ENCODE assay signal across 1 cellular context in the genomic region with DNA sequence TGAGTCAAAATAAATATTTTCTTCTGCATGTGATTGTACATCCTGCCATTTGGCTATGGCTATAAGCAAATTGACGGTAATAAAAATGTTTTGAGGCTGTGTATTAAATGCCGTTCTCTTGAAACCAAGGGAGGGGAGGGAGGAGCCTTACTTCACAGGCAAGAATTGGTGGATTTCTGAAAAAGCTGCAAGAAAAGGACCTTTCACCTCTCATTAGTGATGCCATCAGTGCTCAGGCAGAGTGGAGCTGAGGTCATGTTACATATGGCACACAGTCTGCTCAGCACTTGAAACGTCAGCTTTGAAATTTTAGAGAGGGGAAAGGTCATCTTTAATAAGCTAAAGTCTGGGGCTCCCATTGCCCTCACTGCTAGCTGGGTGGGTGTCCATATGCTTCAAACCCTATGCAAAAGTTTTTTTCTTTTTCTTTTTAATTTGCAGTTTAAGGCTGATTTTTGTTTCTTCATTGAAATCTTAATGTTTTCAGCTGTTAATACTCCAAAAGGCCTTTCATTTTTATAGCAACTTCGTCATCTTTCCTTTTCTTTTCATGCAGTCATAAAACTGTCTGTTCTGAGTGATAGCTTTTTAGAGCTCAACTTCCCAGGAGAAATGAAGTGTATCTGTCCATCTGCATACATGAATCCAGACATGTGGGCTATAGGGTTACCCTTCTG.
TF ChIP-seq lines count a peak whose summit lies in the region.

No MANE protein-coding gene starts in this region.

TF ChIP-seq in HepG2, 621 proteins besides CTCF, POLR2A, EP300 and RAD21 (continued from another document and continues in another):
- TF ChIP-seq, protein P1, sequence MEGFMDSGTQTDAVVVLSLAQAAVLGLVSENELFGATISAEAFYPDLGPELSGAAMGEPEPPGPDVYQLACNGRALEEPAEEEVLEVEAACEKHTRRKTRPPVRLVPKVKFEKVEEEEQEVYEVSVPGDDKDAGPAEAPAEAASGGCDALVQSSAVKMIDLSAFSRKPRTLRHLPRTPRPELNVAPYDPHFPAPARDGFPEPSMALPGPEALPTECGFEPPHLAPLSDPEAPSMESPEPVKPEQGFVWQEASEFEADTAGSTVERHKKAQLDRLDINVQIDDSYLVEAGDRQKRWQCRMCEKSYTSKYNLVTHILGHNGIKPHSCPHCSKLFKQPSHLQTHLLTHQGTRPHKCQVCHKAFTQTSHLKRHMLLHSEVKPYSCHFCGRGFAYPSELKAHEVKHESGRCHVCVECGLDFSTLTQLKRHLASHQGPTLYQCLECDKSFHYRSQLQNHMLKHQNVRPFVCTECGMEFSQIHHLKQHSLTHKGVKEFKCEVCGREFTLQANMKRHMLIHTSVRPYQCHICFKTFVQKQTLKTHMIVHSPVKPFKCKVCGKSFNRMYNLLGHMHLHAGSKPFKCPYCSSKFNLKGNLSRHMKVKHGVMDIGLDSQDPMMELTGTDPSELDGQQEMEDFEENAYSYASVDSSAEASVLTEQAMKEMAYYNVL (CRISPR knock-in tag; IDR thresholded peaks at IDR 0.05; ENCODE audit: borderline replicate concordance): no peak
- peak; percentile 27; the same call in 1 of the 2 replicates for TF ChIP-seq SALL1 (CRISPR knock-in tag; IDR thresholded peaks at IDR 0.05)
- TF ChIP-seq KDM2A (CRISPR knock-in tag; IDR thresholded peaks at IDR 0.05; ENCODE audit: borderline replicate concordance, low read depth): no peak
- TF ChIP-seq EZH2 (conservative IDR thresholded peaks at IDR 0.05; ENCODE audit: low read depth, low read length): no peak
- no peak for TF ChIP-seq TBP (CRISPR knock-in tag; IDR thresholded peaks at IDR 0.05)
- TF ChIP-seq, protein P2, sequence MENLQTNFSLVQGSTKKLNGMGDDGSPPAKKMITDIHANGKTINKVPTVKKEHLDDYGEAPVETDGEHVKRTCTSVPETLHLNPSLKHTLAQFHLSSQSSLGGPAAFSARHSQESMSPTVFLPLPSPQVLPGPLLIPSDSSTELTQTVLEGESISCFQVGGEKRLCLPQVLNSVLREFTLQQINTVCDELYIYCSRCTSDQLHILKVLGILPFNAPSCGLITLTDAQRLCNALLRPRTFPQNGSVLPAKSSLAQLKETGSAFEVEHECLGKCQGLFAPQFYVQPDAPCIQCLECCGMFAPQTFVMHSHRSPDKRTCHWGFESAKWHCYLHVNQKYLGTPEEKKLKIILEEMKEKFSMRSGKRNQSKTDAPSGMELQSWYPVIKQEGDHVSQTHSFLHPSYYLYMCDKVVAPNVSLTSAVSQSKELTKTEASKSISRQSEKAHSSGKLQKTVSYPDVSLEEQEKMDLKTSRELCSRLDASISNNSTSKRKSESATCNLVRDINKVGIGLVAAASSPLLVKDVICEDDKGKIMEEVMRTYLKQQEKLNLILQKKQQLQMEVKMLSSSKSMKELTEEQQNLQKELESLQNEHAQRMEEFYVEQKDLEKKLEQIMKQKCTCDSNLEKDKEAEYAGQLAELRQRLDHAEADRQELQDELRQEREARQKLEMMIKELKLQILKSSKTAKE (CRISPR knock-in tag; IDR thresholded peaks at IDR 0.05; ENCODE audit: borderline replicate concordance): 0 out of 2 replicates have a peak, but pooled peaks have one; percentile 31
- TF ChIP-seq NR2F2 (IDR thresholded peaks at IDR 0.05; ENCODE audit: borderline replicate concordance, low read depth): no peak
- TF ChIP-seq STAG1 (CRISPR knock-in tag; IDR thresholded peaks at IDR 0.05): no peak
- TF ChIP-seq ZSCAN12 (CRISPR knock-in tag; IDR thresholded peaks at IDR 0.05): no peak
- no peak for TF ChIP-seq FOXK1 (CRISPR knock-in tag; IDR thresholded peaks at IDR 0.05; ENCODE audit: borderline replicate concordance, low read depth)
- TF ChIP-seq NPAS2 (CRISPR knock-in tag; IDR thresholded peaks at IDR 0.05; ENCODE audit: borderline replicate concordance): no peak
- TF ChIP-seq ZNF776 (CRISPR knock-in tag; IDR thresholded peaks at IDR 0.05): no peak
- TF ChIP-seq, protein P3, sequence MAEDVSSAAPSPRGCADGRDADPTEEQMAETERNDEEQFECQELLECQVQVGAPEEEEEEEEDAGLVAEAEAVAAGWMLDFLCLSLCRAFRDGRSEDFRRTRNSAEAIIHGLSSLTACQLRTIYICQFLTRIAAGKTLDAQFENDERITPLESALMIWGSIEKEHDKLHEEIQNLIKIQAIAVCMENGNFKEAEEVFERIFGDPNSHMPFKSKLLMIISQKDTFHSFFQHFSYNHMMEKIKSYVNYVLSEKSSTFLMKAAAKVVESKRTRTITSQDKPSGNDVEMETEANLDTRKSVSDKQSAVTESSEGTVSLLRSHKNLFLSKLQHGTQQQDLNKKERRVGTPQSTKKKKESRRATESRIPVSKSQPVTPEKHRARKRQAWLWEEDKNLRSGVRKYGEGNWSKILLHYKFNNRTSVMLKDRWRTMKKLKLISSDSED (CRISPR knock-in tag; IDR thresholded peaks at IDR 0.05): no peak
- TF ChIP-seq, protein P4, sequence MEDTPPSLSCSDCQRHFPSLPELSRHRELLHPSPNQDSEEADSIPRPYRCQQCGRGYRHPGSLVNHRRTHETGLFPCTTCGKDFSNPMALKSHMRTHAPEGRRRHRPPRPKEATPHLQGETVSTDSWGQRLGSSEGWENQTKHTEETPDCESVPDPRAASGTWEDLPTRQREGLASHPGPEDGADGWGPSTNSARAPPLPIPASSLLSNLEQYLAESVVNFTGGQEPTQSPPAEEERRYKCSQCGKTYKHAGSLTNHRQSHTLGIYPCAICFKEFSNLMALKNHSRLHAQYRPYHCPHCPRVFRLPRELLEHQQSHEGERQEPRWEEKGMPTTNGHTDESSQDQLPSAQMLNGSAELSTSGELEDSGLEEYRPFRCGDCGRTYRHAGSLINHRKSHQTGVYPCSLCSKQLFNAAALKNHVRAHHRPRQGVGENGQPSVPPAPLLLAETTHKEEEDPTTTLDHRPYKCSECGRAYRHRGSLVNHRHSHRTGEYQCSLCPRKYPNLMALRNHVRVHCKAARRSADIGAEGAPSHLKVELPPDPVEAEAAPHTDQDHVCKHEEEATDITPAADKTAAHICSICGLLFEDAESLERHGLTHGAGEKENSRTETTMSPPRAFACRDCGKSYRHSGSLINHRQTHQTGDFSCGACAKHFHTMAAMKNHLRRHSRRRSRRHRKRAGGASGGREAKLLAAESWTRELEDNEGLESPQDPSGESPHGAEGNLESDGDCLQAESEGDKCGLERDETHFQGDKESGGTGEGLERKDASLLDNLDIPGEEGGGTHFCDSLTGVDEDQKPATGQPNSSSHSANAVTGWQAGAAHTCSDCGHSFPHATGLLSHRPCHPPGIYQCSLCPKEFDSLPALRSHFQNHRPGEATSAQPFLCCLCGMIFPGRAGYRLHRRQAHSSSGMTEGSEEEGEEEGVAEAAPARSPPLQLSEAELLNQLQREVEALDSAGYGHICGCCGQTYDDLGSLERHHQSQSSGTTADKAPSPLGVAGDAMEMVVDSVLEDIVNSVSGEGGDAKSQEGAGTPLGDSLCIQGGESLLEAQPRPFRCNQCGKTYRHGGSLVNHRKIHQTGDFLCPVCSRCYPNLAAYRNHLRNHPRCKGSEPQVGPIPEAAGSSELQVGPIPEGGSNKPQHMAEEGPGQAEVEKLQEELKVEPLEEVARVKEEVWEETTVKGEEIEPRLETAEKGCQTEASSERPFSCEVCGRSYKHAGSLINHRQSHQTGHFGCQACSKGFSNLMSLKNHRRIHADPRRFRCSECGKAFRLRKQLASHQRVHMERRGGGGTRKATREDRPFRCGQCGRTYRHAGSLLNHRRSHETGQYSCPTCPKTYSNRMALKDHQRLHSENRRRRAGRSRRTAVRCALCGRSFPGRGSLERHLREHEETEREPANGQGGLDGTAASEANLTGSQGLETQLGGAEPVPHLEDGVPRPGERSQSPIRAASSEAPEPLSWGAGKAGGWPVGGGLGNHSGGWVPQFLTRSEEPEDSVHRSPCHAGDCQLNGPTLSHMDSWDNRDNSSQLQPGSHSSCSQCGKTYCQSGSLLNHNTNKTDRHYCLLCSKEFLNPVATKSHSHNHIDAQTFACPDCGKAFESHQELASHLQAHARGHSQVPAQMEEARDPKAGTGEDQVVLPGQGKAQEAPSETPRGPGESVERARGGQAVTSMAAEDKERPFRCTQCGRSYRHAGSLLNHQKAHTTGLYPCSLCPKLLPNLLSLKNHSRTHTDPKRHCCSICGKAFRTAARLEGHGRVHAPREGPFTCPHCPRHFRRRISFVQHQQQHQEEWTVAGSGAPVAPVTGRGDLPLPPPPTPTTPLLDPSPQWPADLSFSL (CRISPR knock-in tag; IDR thresholded peaks at IDR 0.05): no peak
- no peak for TF ChIP-seq EHMT2 (IDR thresholded peaks at IDR 0.05; ENCODE audit: borderline replicate concordance, low read depth, low read length)
- TF ChIP-seq YEATS4 (CRISPR knock-in tag; IDR thresholded peaks at IDR 0.05; ENCODE audit: borderline replicate concordance): no peak
- TF ChIP-seq ZNF260 (CRISPR knock-in tag; IDR thresholded peaks at IDR 0.05; ENCODE audit: borderline replicate concordance, low read depth): no peak
- no peak for TF ChIP-seq MTA3 (CRISPR knock-in tag; IDR thresholded peaks at IDR 0.05)
- TF ChIP-seq, protein P5, sequence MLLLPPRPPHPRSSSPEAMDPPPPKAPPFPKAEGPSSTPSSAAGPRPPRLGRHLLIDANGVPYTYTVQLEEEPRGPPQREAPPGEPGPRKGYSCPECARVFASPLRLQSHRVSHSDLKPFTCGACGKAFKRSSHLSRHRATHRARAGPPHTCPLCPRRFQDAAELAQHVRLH (CRISPR knock-in tag; IDR thresholded peaks at IDR 0.05; ENCODE audit: borderline replicate concordance, low read depth): no peak
- TF ChIP-seq TAF15 (IDR thresholded peaks at IDR 0.05; ENCODE audit: low read depth, low read length, poor library complexity, severe bottlenecking): no peak
- no peak for TF ChIP-seq CREM (IDR thresholded peaks at IDR 0.05)
- no peak for TF ChIP-seq CREM (CRISPR knock-in tag; IDR thresholded peaks at IDR 0.05)
- TF ChIP-seq, protein P6, sequence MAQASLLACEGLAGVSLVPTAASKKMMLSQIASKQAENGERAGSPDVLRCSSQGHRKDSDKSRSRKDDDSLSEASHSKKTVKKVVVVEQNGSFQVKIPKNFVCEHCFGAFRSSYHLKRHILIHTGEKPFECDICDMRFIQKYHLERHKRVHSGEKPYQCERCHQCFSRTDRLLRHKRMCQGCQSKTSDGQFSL (CRISPR knock-in tag; IDR thresholded peaks at IDR 0.05): no peak
- TF ChIP-seq ZMYM2 (CRISPR knock-in tag; IDR thresholded peaks at IDR 0.05): no peak
- TF ChIP-seq MIER2 (CRISPR knock-in tag; IDR thresholded peaks at IDR 0.05): no peak
- no peak for TF ChIP-seq ZFY (CRISPR knock-in tag; IDR thresholded peaks at IDR 0.05)
- TF ChIP-seq, protein P7, sequence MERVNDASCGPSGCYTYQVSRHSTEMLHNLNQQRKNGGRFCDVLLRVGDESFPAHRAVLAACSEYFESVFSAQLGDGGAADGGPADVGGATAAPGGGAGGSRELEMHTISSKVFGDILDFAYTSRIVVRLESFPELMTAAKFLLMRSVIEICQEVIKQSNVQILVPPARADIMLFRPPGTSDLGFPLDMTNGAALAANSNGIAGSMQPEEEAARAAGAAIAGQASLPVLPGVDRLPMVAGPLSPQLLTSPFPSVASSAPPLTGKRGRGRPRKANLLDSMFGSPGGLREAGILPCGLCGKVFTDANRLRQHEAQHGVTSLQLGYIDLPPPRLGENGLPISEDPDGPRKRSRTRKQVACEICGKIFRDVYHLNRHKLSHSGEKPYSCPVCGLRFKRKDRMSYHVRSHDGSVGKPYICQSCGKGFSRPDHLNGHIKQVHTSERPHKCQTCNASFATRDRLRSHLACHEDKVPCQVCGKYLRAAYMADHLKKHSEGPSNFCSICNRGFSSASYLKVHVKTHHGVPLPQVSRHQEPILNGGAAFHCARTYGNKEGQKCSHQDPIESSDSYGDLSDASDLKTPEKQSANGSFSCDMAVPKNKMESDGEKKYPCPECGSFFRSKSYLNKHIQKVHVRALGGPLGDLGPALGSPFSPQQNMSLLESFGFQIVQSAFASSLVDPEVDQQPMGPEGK (CRISPR knock-in tag; IDR thresholded peaks at IDR 0.05): 0 out of 2 replicates have a peak, but pooled peaks have one; percentile 34
- no peak for TF ChIP-seq ZNF7 (CRISPR knock-in tag; IDR thresholded peaks at IDR 0.05)
- TF ChIP-seq ELF3 (CRISPR knock-in tag; IDR thresholded peaks at IDR 0.05): no peak
- 0 out of 2 replicates have a peak, but pooled peaks have one; percentile 12 for TF ChIP-seq SOX5 (CRISPR knock-in tag; IDR thresholded peaks at IDR 0.05; ENCODE audit: borderline replicate concordance)
- no peak for TF ChIP-seq TOPORS (CRISPR knock-in tag; IDR thresholded peaks at IDR 0.05)
- TF ChIP-seq, protein P8, sequence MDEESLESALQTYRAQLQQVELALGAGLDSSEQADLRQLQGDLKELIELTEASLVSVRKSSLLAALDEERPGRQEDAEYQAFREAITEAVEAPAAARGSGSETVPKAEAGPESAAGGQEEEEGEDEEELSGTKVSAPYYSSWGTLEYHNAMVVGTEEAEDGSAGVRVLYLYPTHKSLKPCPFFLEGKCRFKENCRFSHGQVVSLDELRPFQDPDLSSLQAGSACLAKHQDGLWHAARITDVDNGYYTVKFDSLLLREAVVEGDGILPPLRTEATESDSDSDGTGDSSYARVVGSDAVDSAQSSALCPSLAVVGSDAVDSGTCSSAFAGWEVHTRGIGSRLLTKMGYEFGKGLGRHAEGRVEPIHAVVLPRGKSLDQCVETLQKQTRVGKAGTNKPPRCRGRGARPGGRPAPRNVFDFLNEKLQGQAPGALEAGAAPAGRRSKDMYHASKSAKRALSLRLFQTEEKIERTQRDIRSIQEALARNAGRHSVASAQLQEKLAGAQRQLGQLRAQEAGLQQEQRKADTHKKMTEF (CRISPR knock-in tag; IDR thresholded peaks at IDR 0.05): no peak
- TF ChIP-seq, protein P9, sequence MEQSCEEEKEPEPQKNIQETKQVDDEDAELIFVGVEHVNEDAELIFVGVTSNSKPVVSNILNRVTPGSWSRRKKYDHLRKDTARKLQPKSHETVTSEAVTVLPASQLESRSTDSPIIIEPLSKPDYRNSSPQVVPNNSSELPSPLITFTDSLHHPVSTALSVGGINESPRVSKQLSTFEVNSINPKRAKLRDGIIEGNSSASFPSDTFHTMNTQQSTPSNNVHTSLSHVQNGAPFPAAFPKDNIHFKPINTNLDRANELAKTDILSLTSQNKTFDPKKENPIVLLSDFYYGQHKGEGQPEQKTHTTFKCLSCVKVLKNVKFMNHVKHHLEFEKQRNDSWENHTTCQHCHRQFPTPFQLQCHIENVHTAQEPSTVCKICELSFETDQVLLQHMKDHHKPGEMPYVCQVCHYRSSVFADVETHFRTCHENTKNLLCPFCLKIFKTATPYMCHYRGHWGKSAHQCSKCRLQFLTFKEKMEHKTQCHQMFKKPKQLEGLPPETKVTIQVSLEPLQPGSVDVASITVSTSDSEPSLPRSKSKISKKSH (CRISPR knock-in tag; IDR thresholded peaks at IDR 0.05; ENCODE audit: borderline replicate concordance): no peak
- no peak for TF ChIP-seq SCMH1 (CRISPR knock-in tag; IDR thresholded peaks at IDR 0.05; ENCODE audit: borderline replicate concordance)
- TF ChIP-seq MBD4 (IDR thresholded peaks at IDR 0.05; ENCODE audit: borderline replicate concordance, low read length): no peak
- TF ChIP-seq, protein P10, sequence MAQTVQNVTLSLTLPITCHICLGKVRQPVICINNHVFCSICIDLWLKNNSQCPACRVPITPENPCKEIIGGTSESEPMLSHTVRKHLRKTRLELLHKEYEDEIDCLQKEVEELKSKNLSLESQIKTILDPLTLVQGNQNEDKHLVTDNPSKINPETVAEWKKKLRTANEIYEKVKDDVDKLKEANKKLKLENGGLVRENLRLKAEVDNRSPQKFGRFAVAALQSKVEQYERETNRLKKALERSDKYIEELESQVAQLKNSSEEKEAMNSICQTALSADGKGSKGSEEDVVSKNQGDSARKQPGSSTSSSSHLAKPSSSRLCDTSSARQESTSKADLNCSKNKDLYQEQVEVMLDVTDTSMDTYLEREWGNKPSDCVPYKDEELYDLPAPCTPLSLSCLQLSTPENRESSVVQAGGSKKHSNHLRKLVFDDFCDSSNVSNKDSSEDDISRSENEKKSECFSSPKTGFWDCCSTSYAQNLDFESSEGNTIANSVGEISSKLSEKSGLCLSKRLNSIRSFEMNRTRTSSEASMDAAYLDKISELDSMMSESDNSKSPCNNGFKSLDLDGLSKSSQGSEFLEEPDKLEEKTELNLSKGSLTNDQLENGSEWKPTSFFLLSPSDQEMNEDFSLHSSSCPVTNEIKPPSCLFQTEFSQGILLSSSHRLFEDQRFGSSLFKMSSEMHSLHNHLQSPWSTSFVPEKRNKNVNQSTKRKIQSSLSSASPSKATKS (CRISPR knock-in tag; IDR thresholded peaks at IDR 0.05): no peak
- TF ChIP-seq ZNF430 (CRISPR knock-in tag; IDR thresholded peaks at IDR 0.05): no peak
- no peak for TF ChIP-seq ZNF143 (CRISPR knock-in tag; IDR thresholded peaks at IDR 0.05)
